8 cellular contexts compared by ENCODE assay signal in genomic region chr14:55446127-55446736, GRCh38. TPM values are rescaled to one million over a fixed set of nuclear protein-coding genes. Genes with fewer than 3 reads are reported as not detected.
A peak's percentile ranks its signal among the peaks of the same experiment; 100 is the strongest.
DNase-seq lines count a peak whose midpoint lies in the region; ATAC-seq, FAIRE-seq and TF ChIP-seq lines count a peak whose summit lies in the region.

No MANE protein-coding gene starts in this region.

- H3K27ac Mint-ChIP-seq in T-cell: no peak overlapping the region

- H3K9me3 Mint-ChIP-seq in T-cell: no peaks in the 10 kb centered on the region

- TF ChIP-seq CTCF in A549 (IDR thresholded peaks at IDR 0.05) (peak; percentile 83), astrocyte of the spinal cord (IDR thresholded peaks at IDR 0.05; ENCODE audit: low read depth, low read length) (peak; percentile 72)

- peak; percentile 54 to 72; a peak in 5 of 6 replicates for ATAC-seq in A549
- ATAC-seq in T-cell (replicated peaks in 1 of 4): peak in 2 of 4 experiments; percentile 44 to 56

- TF ChIP-seq RAD21 in A549 (conservative IDR thresholded peaks at IDR 0.05 in 1 of 2, IDR thresholded peaks at IDR 0.05 in 1 of 2): peak; percentile 81 to 88

- H3K4me2 ChIP-seq in A549: peak overlapping the region; percentile 53

- H3K4me3 ChIP-seq in A549 (no peak overlapping the region), astrocyte of the spinal cord (ENCODE audit: low read depth, low read length) (no peak overlapping the region)

- H3K27ac ChIP-seq in A549: peak overlapping the region; percentile 71 to 88; a peak in 5 of 6 replicates

- in situ Hi-C loops in astrocyte of the spinal cord (cut with HindIII; ENCODE audit: low sequenced_read_pairs): no loop called here

- POLR2A ChIA-PET in A549 (lab: Yijun Ruan, JAX): interaction anchor here (0.8 to 2.3 kb wide), 2 partner anchors 135 to 153 kb away, joined by 4 to 12 read pairs; partner anchors contain the start of gene KTN1
- POLR2A ChIA-PET in T-cell (lab: Charles Lee): interaction anchor here (0.7 kb wide), 2 partner anchors 10 to 892 kb away, joined by 3 read pairs; no protein-coding TSS in a partner anchor

- H3K4me1 ChIP-seq in A549: peaks cover 38% of the 10 kb centered on the region

- CTCF ChIA-PET in A549 (lab: Yijun Ruan, JAX) (interaction anchor here (0.6 to 4.0 kb wide), 83 partner anchors 8 to 1043 kb away, joined by 3 to 31 read pairs (median 4); no protein-coding TSS in a partner anchor), T-cell (lab: Charles Lee) (interaction anchor here (0.6 to 2.3 kb wide), 31 partner anchors 8 to 1924 kb away, joined by 3 to 24 read pairs (median 4); no protein-coding TSS in a partner anchor)

- peaks cover 3 to 6% (median 3%) of the 10 kb centered on the region in 3 donors for H3K4me1 Mint-ChIP-seq in T-cell

- no peaks in the 10 kb centered on the region for H3K36me3 Mint-ChIP-seq in T-cell

- no peak for TF ChIP-seq EP300 in A549 (IDR thresholded peaks at IDR 0.05)

- DNase-seq in A549 (ENCODE audit: low read depth in 1 of 2, low spot score in 1 of 2): peak; percentile 61 to 80
- peak; percentile 30 for DNase-seq in GM12891 (ENCODE audit: insufficient read length, low spot score)
- peak; percentile 37 for DNase-seq in NCI-H146 treated with DMSO at 0.1 percent for 48 hours (lab: John Stamatoyannopoulos, UW; ENCODE audit: unreplicated experiment)
- peak in 28 of 34 experiments; percentile 8 to 63 (median 32) for DNase-seq in T-cell
- peak; percentile 84 for DNase-seq in astrocyte of the spinal cord (ENCODE audit: low read depth, low spot score)
- DNase-seq in iPS-NIHi7 (ENCODE audit: extremely low spot score): peak; percentile 68
- DNase-seq in stimulated activated CD4-positive, alpha-beta T cell treated with anti-CD3 and anti-CD28 coated beads, Interleukin-12 subunit alpha, Interleukin-12 subunit beta, amount 100 ng/mL, for 48 hours (ENCODE audit: low read depth in 2 of 3, low spot score in 1 of 3): peak; percentile 28 to 77 (median 45)
- no peak for DNase-seq in cortex of kidney (lab: John Stamatoyannopoulos, UW)

- WGBS in A549 (ENCODE audit: missing lambda C conversion rate): 17% methylated on average over 5 of the region's 5 CpGs

- FAIRE-seq in A549 (lab: Jason Lieb, UNC) (no peak), GM12891 (lab: Jason Lieb, UNC) (peak; percentile 70)

- no peaks in the 10 kb centered on the region for H3K9me3 ChIP-seq in A549

- peaks cover 0 to 2% of the 10 kb centered on the region in 2 donors for H3K27me3 Mint-ChIP-seq in T-cell

- H3K4me3 Mint-ChIP-seq in T-cell: no peak overlapping the region

- TF ChIP-seq POLR2A in A549 (IDR thresholded peaks at IDR 0.05; ENCODE audit: low read length): no peak
- TF ChIP-seq POLR2A in GM12891 (IDR thresholded peaks at IDR 0.05; ENCODE audit: low read depth, low read length): no peak

TF ChIP-seq in A549, 52 proteins besides CTCF, POLR2A, EP300 and RAD21:
- TF ChIP-seq CHD2 (IDR thresholded peaks at IDR 0.05; ENCODE audit: low read length, partially characterized antibody) (no peak), JUNB (IDR thresholded peaks at IDR 0.05) (no peak), SREBF2 (IDR thresholded peaks at IDR 0.05) (no peak), CEBPB (IDR thresholded peaks at IDR 0.05) (peak in 1 of 2 experiments; percentile 6; a peak in 1 of 4 replicates), HDAC2 (IDR thresholded peaks at IDR 0.05) (no peak), SMC3 (IDR thresholded peaks at IDR 0.05) (peak; percentile 74), MAFK (IDR thresholded peaks at IDR 0.05; ENCODE audit: partially characterized antibody) (no peak)

TF ChIP-seq in GM12891, 5 proteins besides CTCF, POLR2A, EP300 and RAD21:
- TF ChIP-seq PAX5 (IDR thresholded peaks at IDR 0.05; ENCODE audit: insufficient read depth, low read length, severe bottlenecking): no peak
- no peak for TF ChIP-seq TAF1 (IDR thresholded peaks at IDR 0.05; ENCODE audit: low read depth, low read length)
TF ChIP-seq in GM12891: peak in this region for 0.

RNA-seq across cellular contexts. Expression of gene TBPL2, which starts 5.8 kb away (rescaled TPM):
- polyA plus RNA-seq in A549 (2011; rRNA removed): not detected in 2 replicates
- polyA plus RNA-seq in A549 (2012; cell fraction: cytosol; rRNA removed): not detected in 2 replicates
- polyA plus RNA-seq in A549 (2012; cell fraction: nucleus; rRNA removed): not detected in 2 replicates
- not detected in 3 replicates for polyA plus RNA-seq in A549 (2017; fragmentation: RNase III; extraction: RNeasy Plus Mini Kit Qiagen cat#74134 plus additional on column Dnase treatment)
- not detected in 2 replicates for polyA minus RNA-seq in A549 (2011; rRNA and poly(A)+ RNA removed)
- polyA plus RNA-seq in GM12891 (2012; ENCODE audit: low read depth, missing spikeins): not detected
- total RNA-seq in T-cell: not detected

RNA-seq across cellular contexts. Expression of gene ATG14, which starts 34.6 kb away (rescaled TPM):
- polyA plus RNA-seq in A549 (2011; rRNA removed) (7.4 and 7.6 TPM in 2 replicates), A549 (2017; fragmentation: RNase III; extraction: RNeasy Plus Mini Kit Qiagen cat#74134 plus additional on column Dnase treatment) (5.7 to 6.3 TPM (median 5.9 TPM) in 3 replicates)
- 1.6 and 2.1 TPM in 2 replicates for polyA plus RNA-seq in A549 (2012; cell fraction: cytosol; rRNA removed)
- 3.8 and 7.2 TPM in 2 replicates for polyA plus RNA-seq in A549 (2012; cell fraction: nucleus; rRNA removed)
- polyA minus RNA-seq in A549 (2011; rRNA and poly(A)+ RNA removed): 5.2 and 5.7 TPM in 2 replicates
- 4.3 TPM for polyA plus RNA-seq in GM12891 (2012; ENCODE audit: low read depth, missing spikeins)
- 10 to 100 TPM; 13.2 to 18.1 (median 17.3) TPM for total RNA-seq in T-cell
